In genomic region chr4:123588631-123589223, GRCh38 we compare ENCODE assay signal across 9 cellular contexts.
DNase-seq lines count a peak whose midpoint lies in the region; ATAC-seq, FAIRE-seq and TF ChIP-seq lines count a peak whose summit lies in the region.
"Had no signal": no experiment of that assay in that cellular context is flagged by ENCODE, and none has a peak within 500 bp of the region (broad histone marks: within the 10 kb centered on the region; RNA-seq: fewer than 3 reads in every experiment).

No MANE protein-coding gene starts in this region.

- FAIRE-seq in kidney (lab: Jason Lieb, UNC), result no peak

- H3K9me3 ChIP-seq in BLaER1 treated with 17β-estradiol and CSF1 and Interleukin-3, amounts not matched to agents 10 nM and 100 nM (replicated peaks in 1 of 11), result peaks cover 0 to 7% (median 0%) of the 10 kb centered on the region in 11 experiments; a peak in 3 of 22 replicates
- H3K9me3 ChIP-seq in kidney (ENCODE audit: control insufficient read depth in 1 of 2, low read length in 2 of 2), result no peaks in the 10 kb centered on the region

- intact Hi-C loops in kidney (cut with DNase I), result no loop called here

- peak overlapping the region in 4 of 11 experiments; percentile 33 to 65 (median 56); a peak in 8 of 22 replicates for H3K9ac ChIP-seq in BLaER1 treated with 17β-estradiol and CSF1 and Interleukin-3, amounts not matched to agents 10 nM and 100 nM
- H3K9ac ChIP-seq in kidney (ENCODE audit: low read length in 2 of 2), result no peak overlapping the region

- peaks cover 0 to 10% (median 0%) of the 10 kb centered on the region in 11 experiments; a peak in 3 of 22 replicates for H3K27me3 ChIP-seq in BLaER1 treated with 17β-estradiol and CSF1 and Interleukin-3, amounts not matched to agents 10 nM and 100 nM

- H3K4me2 ChIP-seq in BLaER1 treated with 17β-estradiol and CSF1 and Interleukin-3, amounts not matched to agents 10 nM and 100 nM, result peak overlapping the region; percentile 63 to 84 (median 75)

- H4K20me1 ChIP-seq in BLaER1 treated with 17β-estradiol and CSF1 and Interleukin-3, amounts not matched to agents 10 nM and 100 nM, result no peaks in the 10 kb centered on the region

- TF ChIP-seq CTCF in VCaP (conservative IDR thresholded peaks at IDR 0.05) (no peak), kidney (IDR thresholded peaks at IDR 0.05; ENCODE audit: borderline replicate concordance, extremely low read depth, insufficient read depth) (no peak)

- H3K36me3 ChIP-seq in BLaER1 treated with 17β-estradiol and CSF1 and Interleukin-3, amounts not matched to agents 10 nM and 100 nM, result no peaks in the 10 kb centered on the region
- no peaks in the 10 kb centered on the region for H3K36me3 ChIP-seq in kidney (ENCODE audit: control insufficient read depth in 1 of 2, insufficient read depth in 2 of 2, low read length in 2 of 2)

- peak; percentile 20 for DNase-seq in mucosa of gallbladder (ENCODE audit: low spot score)
- no peak for DNase-seq in NCI-H2171 (lab: John Stamatoyannopoulos, UW)
- DNase-seq in kidney, result no peak
- no peak for DNase-seq in effector CD8-positive, alpha-beta T cell (lab: John Stamatoyannopoulos, UW)
- DNase-seq: activated naive CD8-positive, alpha-beta T cell treated with anti-CD3 and anti-CD28 coated beads, Interleukin-2, amount 10 ng/mL, durations not matched to agents 7 days and 5 days had no signal

- ATAC-seq in GM19452 (IDR thresholded peaks at IDR 0.05; ENCODE audit: unreplicated experiment) (peak; percentile 76), HG03342 (IDR thresholded peaks at IDR 0.05; ENCODE audit: unreplicated experiment) (peak; percentile 83)

- no peak overlapping the region; a peak in 1 of 20 replicates for H3K4me3 ChIP-seq in BLaER1 treated with 17β-estradiol and CSF1 and Interleukin-3, amounts not matched to agents 10 nM and 100 nM
- H3K4me3 ChIP-seq in kidney (ENCODE audit: low read length in 2 of 2), result peak overlapping the region in 1 of 2 donors; percentile 33

- H3K27ac ChIP-seq in BLaER1 treated with 17β-estradiol and CSF1 and Interleukin-3, amounts not matched to agents 10 nM and 100 nM, result peak overlapping the region; percentile 25 to 85 (median 57); a peak in 20 of 22 replicates
- H3K27ac ChIP-seq in VCaP, result peak overlapping the region; percentile 87
- peak overlapping the region in 1 of 2 donors; percentile 49 for H3K27ac ChIP-seq in kidney (ENCODE audit: low read depth in 2 of 2, low read length in 2 of 2)

- peaks cover 23 to 35% (median 31%) of the 10 kb centered on the region in 10 experiments for H3K4me1 ChIP-seq in BLaER1 treated with 17β-estradiol and CSF1 and Interleukin-3, amounts not matched to agents 10 nM and 100 nM
- peaks cover 0 to 5% of the 10 kb centered on the region in 2 donors for H3K4me1 ChIP-seq in kidney (ENCODE audit: control insufficient read depth in 1 of 2, insufficient read depth in 1 of 2, low read depth in 1 of 2, low read length in 2 of 2)
